7 cellular contexts compared by ENCODE assay signal in the genomic region with DNA sequence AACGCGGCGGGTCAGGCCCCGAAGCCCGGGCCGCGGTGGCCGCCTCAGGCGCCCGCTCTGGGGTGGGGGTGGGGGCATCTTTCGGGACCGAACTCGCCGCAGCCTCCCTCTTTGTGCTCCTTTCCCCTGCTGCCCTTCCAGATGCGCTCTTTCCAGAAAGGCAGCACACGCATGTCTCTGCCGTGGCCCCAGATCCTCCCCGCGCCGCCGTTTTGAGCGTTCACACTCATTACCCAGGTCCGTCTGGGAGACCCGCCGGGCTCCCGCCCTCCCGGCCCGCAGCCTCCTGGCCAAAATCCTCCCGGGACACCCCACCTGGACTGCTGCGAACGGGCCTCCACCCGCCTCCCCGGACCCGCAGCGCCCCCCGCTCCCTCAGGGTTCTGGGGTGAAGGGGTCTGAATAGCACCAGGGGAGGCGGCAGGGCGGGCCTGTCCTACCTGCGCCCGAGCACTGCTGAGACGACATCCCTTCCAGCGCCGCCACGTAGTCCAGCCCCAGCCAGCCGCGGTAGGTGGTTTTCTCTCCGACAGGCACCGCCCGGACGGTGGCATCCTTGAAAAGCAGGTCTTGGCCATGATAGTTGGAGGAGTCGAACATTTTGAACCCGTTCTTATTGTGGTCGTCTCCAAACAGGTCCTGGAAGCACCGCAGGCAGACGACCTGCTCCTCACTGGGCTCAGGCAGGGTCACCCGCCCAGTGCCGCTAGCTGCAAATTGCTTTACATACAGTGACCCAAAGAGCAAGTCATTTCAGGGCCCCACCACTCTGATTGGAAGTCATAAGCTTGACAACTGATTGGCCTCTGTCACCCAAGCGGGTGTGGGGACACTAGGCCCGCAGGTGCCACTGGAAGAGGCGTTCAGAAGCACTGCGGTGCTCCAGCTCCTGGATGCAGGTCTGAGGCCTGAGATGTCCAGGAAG. TPM values are rescaled to one million over a fixed set of nuclear protein-coding genes. Genes with fewer than 3 reads are reported as not detected.
DNase-seq lines count a peak whose midpoint lies in the region; ATAC-seq lines count a peak whose summit lies in the region.

No MANE protein-coding gene starts in this region.

- H3K9me3 ChIP-seq in SJSA1 (replicated peaks), result no peaks in the 10 kb centered on the region
- no peaks in the 10 kb centered on the region for H3K9me3 ChIP-seq in muscle layer of colon (ENCODE audit: low read length)
- H3K9me3 ChIP-seq in aorta (ENCODE audit: control insufficient read depth, low read length), result no peaks in the 10 kb centered on the region

- H3K27ac Mint-ChIP-seq in dendritic cell treated with granulocyte-macrophage colony-stimulating factor and Interleukin-4, amounts not matched to agents 40 ng/mL and 50 ng/mL, for 4 days, result peak overlapping the region; percentile 79

- H3K4me1 Mint-ChIP-seq in dendritic cell treated with granulocyte-macrophage colony-stimulating factor and Interleukin-4, amounts not matched to agents 40 ng/mL and 50 ng/mL, for 4 days (ENCODE audit: low read depth), result peaks cover 41% of the 10 kb centered on the region

- H3K4me1 ChIP-seq in SJSA1 (replicated peaks) (peaks cover 13% of the 10 kb centered on the region), muscle layer of colon (ENCODE audit: insufficient read depth, low read length) (peaks cover 5% of the 10 kb centered on the region), aorta (ENCODE audit: control insufficient read depth in 1 of 2, insufficient read depth in 2 of 2, low read length in 2 of 2) (no peaks in the 10 kb centered on the region)

- H3K4me3 ChIP-seq in SJSA1, result peak overlapping the region; percentile 55
- peak overlapping the region; percentile 21 to 55 for H3K4me3 ChIP-seq in muscle layer of colon (ENCODE audit: low read depth in 1 of 2, low read length in 2 of 2)
- H3K4me3 ChIP-seq in aorta (ENCODE audit: low read length in 2 of 2), result peak overlapping the region; percentile 51 to 84

- peaks cover 25% of the 10 kb centered on the region for H3K27me3 Mint-ChIP-seq in dendritic cell treated with granulocyte-macrophage colony-stimulating factor and Interleukin-4, amounts not matched to agents 40 ng/mL and 50 ng/mL, for 4 days

- ATAC-seq in GM18909 (IDR thresholded peaks at IDR 0.05; ENCODE audit: poor library complexity, unreplicated experiment), result peak; percentile 18
- peak; percentile 12 for ATAC-seq in HG03103 (IDR thresholded peaks at IDR 0.05; ENCODE audit: low read depth, unreplicated experiment)
- no peak for ATAC-seq in aorta (ENCODE audit: low FRiP score)

- H3K36me3 Mint-ChIP-seq in dendritic cell treated with granulocyte-macrophage colony-stimulating factor and Interleukin-4, amounts not matched to agents 40 ng/mL and 50 ng/mL, for 4 days (ENCODE audit: low read depth), result no peaks in the 10 kb centered on the region

- H3K36me3 ChIP-seq in SJSA1, result no peaks in the 10 kb centered on the region; the same call in 1 of the 2 replicates
- H3K36me3 ChIP-seq in muscle layer of colon (ENCODE audit: insufficient read depth, low read length), result no peaks in the 10 kb centered on the region
- no peaks in the 10 kb centered on the region for H3K36me3 ChIP-seq in aorta (ENCODE audit: control insufficient read depth in 1 of 2, insufficient read depth in 2 of 2, low read length in 1 of 2)

- intact Hi-C loops in dendritic cell treated with granulocyte-macrophage colony-stimulating factor and Interleukin-4, amounts not matched to agents 40 ng/mL and 50 ng/mL, for 4 days (cut with micrococcal nuclease), result loop anchor here (2.0 kb wide), 2 partner anchors 25 to 183 kb away; partner anchors contain the start of gene MELTF
- intact Hi-C loops in aorta (cut with DNase I), result loop anchor here (2.0 to 10.0 kb wide), 3 partner anchors 27 to 183 kb away; no protein-coding TSS in a partner anchor

- H3K27ac ChIP-seq in SJSA1 (no peak overlapping the region), muscle layer of colon (ENCODE audit: low read depth, low read length) (peak overlapping the region; percentile 32), aorta (ENCODE audit: low read depth in 1 of 2, low read length in 2 of 2) (no peak overlapping the region)

- H3K27me3 ChIP-seq in SJSA1 (replicated peaks) (no peaks in the 10 kb centered on the region), muscle layer of colon (ENCODE audit: control insufficient read depth in 1 of 2, insufficient read depth in 2 of 2, low read length in 2 of 2) (no peaks in the 10 kb centered on the region), aorta (ENCODE audit: control insufficient read depth in 1 of 2, insufficient read depth in 2 of 2, low read length in 1 of 2) (no peaks in the 10 kb centered on the region)

- no peaks in the 10 kb centered on the region for H3K9me3 Mint-ChIP-seq in dendritic cell treated with granulocyte-macrophage colony-stimulating factor and Interleukin-4, amounts not matched to agents 40 ng/mL and 50 ng/mL, for 4 days

- H3K9ac ChIP-seq in muscle layer of colon (ENCODE audit: low read length), result no peak overlapping the region

- 28 to 43% methylated on average over 43 to 61 of the region's 61 CpGs for WGBS in aorta, 2 donors

- H3K4me3 Mint-ChIP-seq in dendritic cell treated with granulocyte-macrophage colony-stimulating factor and Interleukin-4, amounts not matched to agents 40 ng/mL and 50 ng/mL, for 4 days, result peak overlapping the region; percentile 76

- DNase-seq in SJSA1 (ENCODE audit: low read depth in 1 of 2, low spot score in 2 of 2) (no peak), aorta (peak; percentile 59 to 76), DMS114 treated with DMSO at 0.1 percent for 48 hours (lab: John Stamatoyannopoulos, UW; ENCODE audit: unreplicated experiment) (no peak)

RNA-seq across cellular contexts. Expression of gene MELTF, which starts 25.9 kb away (rescaled TPM):
- total RNA-seq in SJSA1 (2014; rRNA removed; shearing (Covaris generic)), result 1.7 and 8.2 TPM in 2 replicates
- 1 to 10 TPM; 4.3 to 6.0 TPM for total RNA-seq in aorta
- polyA plus RNA-seq in aorta, result 1 to 10 TPM in 1 of 2 donors, under 1 TPM in 1; 1.00 to 2.0 TPM

RNA-seq across cellular contexts. Expression of gene PIGZ, which starts 35.1 kb away (rescaled TPM):
- 0.13 and 0.84 TPM in 2 replicates for total RNA-seq in SJSA1 (2014; rRNA removed; shearing (Covaris generic))
- total RNA-seq in aorta, result 1 to 10 TPM; 2.7 to 5.2 TPM
- polyA plus RNA-seq in aorta, result 1 to 10 TPM; 2.3 to 9.0 TPM

Comparison
In these comparisons a context has a peak if more than half of its experiments do, and no peak if none do; other contexts are left out.
1. DNase-seq: peak in aorta (2 of 2); none in SJSA1 (0 of 2) and DMS114 treated with DMSO at 0.1 percent for 48 hours (single experiment).
2. Peak in every context shown above with its lines, with median percentiles within 50 percentile points of each other: H3K4me3 ChIP-seq.